ENCODE assay signal across 9 cellular contexts in genomic region chr7:108311446-108312168, GRCh38.
DNase-seq lines count a peak whose midpoint lies in the region; ATAC-seq and TF ChIP-seq lines count a peak whose summit lies in the region.
"Had no signal": no experiment of that assay in that cellular context is flagged by ENCODE, and none has a peak within 500 bp of the region (broad histone marks: within the 10 kb centered on the region; RNA-seq: fewer than 3 reads in every experiment).

No MANE protein-coding gene starts in this region.

- no peaks in the 10 kb centered on the region for H3K27me3 ChIP-seq in breast epithelium
- H3K27me3 ChIP-seq in mammary epithelial cell (ENCODE audit: insufficient read depth, low read length) = no peaks in the 10 kb centered on the region
- no peaks in the 10 kb centered on the region for H3K27me3 ChIP-seq in thyroid gland

- no peaks in the 10 kb centered on the region for H3K9me3 ChIP-seq in breast epithelium
- H3K9me3 ChIP-seq in mammary epithelial cell (replicated peaks; ENCODE audit: insufficient read depth, low read length) = no peaks in the 10 kb centered on the region
- no peaks in the 10 kb centered on the region for H3K9me3 ChIP-seq in thyroid gland

- H3K4me2 ChIP-seq in mammary epithelial cell (ENCODE audit: insufficient read depth, low read depth, low read length) = peak overlapping the region; percentile 81

- H2AFZ ChIP-seq in mammary epithelial cell (ENCODE audit: low read depth, low read length) = peak overlapping the region; percentile 63

- POLR2A ChIA-PET in MCF 10A (lab: Yijun Ruan, JAX) = interaction anchor here (1.3 to 1.7 kb wide), 3 partner anchors 8 to 213 kb away, joined by 3 to 5 read pairs (median 3); no protein-coding TSS in a partner anchor

- H3K36me3 ChIP-seq in breast epithelium (no peaks in the 10 kb centered on the region), mammary epithelial cell (ENCODE audit: insufficient read depth, low read length) (no peaks in the 10 kb centered on the region), thyroid gland (no peaks in the 10 kb centered on the region)

- H4K20me1 ChIP-seq in mammary epithelial cell (ENCODE audit: insufficient read depth, low read length) = no peaks in the 10 kb centered on the region

- peak overlapping the region; percentile 88 for H3K27ac Mint-ChIP-seq in MCF 10A (ENCODE audit: low read depth, unreplicated experiment)

- H3K9me3 Mint-ChIP-seq in MCF 10A (ENCODE audit: unreplicated experiment) = no peaks in the 10 kb centered on the region

- CTCF ChIA-PET in MCF 10A (lab: Yijun Ruan, JAX) (interaction anchor here (0.5 kb wide), 1 partner anchor 137 kb away, joined by 3 read pairs; no protein-coding TSS in a partner anchor), mammary epithelial cell (lab: Charles Lee; ENCODE audit: low non-redundant PET) (no interaction called here)

- no peak for TF ChIP-seq POLR2A in breast epithelium (IDR thresholded peaks at IDR 0.05)
- no peak for TF ChIP-seq POLR2A in thyroid gland (IDR thresholded peaks at IDR 0.05)

- no peaks in the 10 kb centered on the region for H3K36me3 Mint-ChIP-seq in MCF 10A (ENCODE audit: insufficient read depth, unreplicated experiment)

- no peak overlapping the region for H3K4me3 Mint-ChIP-seq in MCF 10A (ENCODE audit: unreplicated experiment)

- no peaks in the 10 kb centered on the region for H3K79me2 ChIP-seq in mammary epithelial cell (ENCODE audit: insufficient read depth, low read length)

- in situ Hi-C loops in mammary epithelial cell (cut with MboI; ENCODE audit: low sequenced_read_pairs in 2 of 2) = no loop called here

- dilution Hi-C loops in mammary epithelial cell (cut with HindIII; ENCODE audit: low sequenced_read_pairs) = no loop called here

- no peaks in the 10 kb centered on the region for H3K27me3 Mint-ChIP-seq in MCF 10A (ENCODE audit: insufficient read depth, unreplicated experiment)

- H3K27ac ChIP-seq in breast epithelium (no peak overlapping the region), mammary epithelial cell (ENCODE audit: insufficient read depth, low read depth, low read length) (peak overlapping the region; percentile 99), thyroid gland (peak overlapping the region in 2 of 3 donors; percentile 7 to 14)

- H3K9ac ChIP-seq in mammary epithelial cell (ENCODE audit: insufficient read depth, low read length) = peak overlapping the region; percentile 76

- 48% methylated on average over 3 of the region's 3 CpGs for WGBS in mammary epithelial cell (ENCODE audit: low coverage, missing lambda C conversion rate)
- 92 to 95% methylated on average over 3 of the region's 3 CpGs for WGBS in thyroid gland, 2 donors

- BruUV-seq in MCF 10A (replicated peaks; lab: Mats Ljungman, UMichigan) (no TSS peak), mammary epithelial cell (replicated peaks; lab: Mats Ljungman, UMichigan) (TSS peak; percentile 17)

- intact Hi-C loops in MCF 10A (cut with micrococcal nuclease) = loop anchor here (5.0 kb wide), 1 partner anchor 36 kb away; no protein-coding TSS in a partner anchor
- intact Hi-C loops in breast epithelium (cut with DNase I; ENCODE audit: low total_unique reads) = loop anchor here (5.0 kb wide), 1 partner anchor 109 kb away; no protein-coding TSS in a partner anchor
- intact Hi-C loops in mammary epithelial cell (cut with micrococcal nuclease) = no loop called here
- intact Hi-C loops in thyroid gland (cut with DNase I) = no loop called here

- DNase-seq in MCF 10A (ENCODE audit: unreplicated experiment) = peak; percentile 79
- no peak for DNase-seq in breast epithelium (ENCODE audit: low spot score in 2 of 2)
- peak; percentile 95 for DNase-seq in mammary epithelial cell
- no peak for DNase-seq in thyroid gland
- no peak for DNase-seq in HuH-7.5 (ENCODE audit: low spot score)
- DNase-seq in NK-92 treated with Interleukin-12 subunit alpha and Interleukin-12 subunit beta, amount 100 ng/mL, for 24 hours (lab: John Stamatoyannopoulos, UW) = no peak
- no peak for DNase-seq in retina
- DNase-seq: left ventricle myocardium superior had no signal

- TF ChIP-seq CTCF in MCF 10A (IDR thresholded peaks at IDR 0.05; ENCODE audit: unreplicated experiment) = no peak
- no peak for TF ChIP-seq CTCF in breast epithelium (IDR thresholded peaks at IDR 0.05)
- TF ChIP-seq CTCF in mammary epithelial cell (conservative IDR thresholded peaks at IDR 0.05 in 1 of 2, IDR thresholded peaks at IDR 0.05 in 1 of 2; ENCODE audit: extremely low read depth in 1 of 2, insufficient read depth in 1 of 2, low read depth in 1 of 2, low read length in 2 of 2) = no peak
- no peak for TF ChIP-seq CTCF in thyroid gland (IDR thresholded peaks at IDR 0.05)

- peak; percentile 76 for ATAC-seq in HG03378 (IDR thresholded peaks at IDR 0.05; ENCODE audit: unreplicated experiment)
- ATAC-seq: left ventricle myocardium superior had no signal

- no peaks in the 10 kb centered on the region for H3K4me1 ChIP-seq in breast epithelium
- H3K4me1 ChIP-seq in mammary epithelial cell (ENCODE audit: insufficient read depth, low read length) = peaks cover 56% of the 10 kb centered on the region
- peaks cover 6 to 18% of the 10 kb centered on the region in 2 donors for H3K4me1 ChIP-seq in thyroid gland

- H3K4me1 Mint-ChIP-seq in MCF 10A (ENCODE audit: insufficient read depth, unreplicated experiment) = peaks cover 40% of the 10 kb centered on the region

- H3K4me3 ChIP-seq in breast epithelium = no peak overlapping the region
- no peak overlapping the region for H3K4me3 ChIP-seq in mammary epithelial cell (replicated peaks in 1 of 3; ENCODE audit: insufficient read depth in 1 of 3, low read depth in 2 of 3, low read length in 3 of 3)
- no peak overlapping the region for H3K4me3 ChIP-seq in thyroid gland (replicated peaks in 1 of 3)

Comparison
In these comparisons a context has a peak if more than half of its experiments do, and no peak if none do; other contexts are left out.
1. DNase-seq: peak in MCF 10A (single experiment) and mammary epithelial cell (single experiment); none in breast epithelium (0 of 2), thyroid gland (0 of 2), HuH-7.5 (single experiment), NK-92 treated with Interleukin-12 subunit alpha and Interleukin-12 subunit beta, amount 100 ng/mL, for 24 hours (single experiment) and retina (single experiment).
2. H3K27ac ChIP-seq: peak in mammary epithelial cell (single experiment) and thyroid gland (2 of 3); none in breast epithelium (0 of 2).
3. intact Hi-C loops: an anchor here in MCF 10A (5.0 kb wide) and breast epithelium (5.0 kb wide); none called in mammary epithelial cell and thyroid gland.